21 cellular contexts compared by ENCODE assay signal in the genomic region with DNA sequence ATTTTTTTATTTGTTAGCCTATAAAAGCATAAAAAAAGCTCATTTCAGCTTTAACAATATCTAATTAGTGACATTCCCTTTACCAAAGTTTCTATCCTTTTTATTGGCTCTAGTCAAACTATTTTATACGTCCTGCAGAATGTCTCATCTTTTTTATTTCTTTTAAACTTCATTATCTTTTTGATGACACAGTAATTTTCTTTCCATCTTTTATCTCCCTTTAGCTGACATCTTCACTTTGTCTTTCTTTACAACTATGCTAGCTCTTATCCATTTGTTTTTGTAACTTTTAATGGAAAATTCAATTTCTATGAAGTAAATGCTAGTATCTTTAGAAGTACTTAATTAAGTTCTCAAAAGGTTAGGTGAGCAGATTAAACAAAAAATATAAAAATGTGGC.
DNase-seq lines count a peak whose midpoint lies in the region; ATAC-seq, FAIRE-seq and TF ChIP-seq lines count a peak whose summit lies in the region.
"Had no signal": no experiment of that assay in that cellular context is flagged by ENCODE, and none has a peak within 500 bp of the region (broad histone marks: within the 10 kb centered on the region; RNA-seq: fewer than 3 reads in every experiment).

No MANE protein-coding gene starts in this region.

- POLR2A ChIA-PET in A549 (lab: Yijun Ruan, JAX) = no interaction called here
- POLR2A ChIA-PET in IMR-90 (lab: Charles Lee; ENCODE audit: unreplicated experiment) = no interaction called here
- POLR2A ChIA-PET in activated CD4-positive, alpha-beta memory T cell treated with anti-CD3 and anti-CD28 coated beads for 36 hours (lab: Charles Lee) = no interaction called here

- no peak for TF ChIP-seq POLR2A in A549 (IDR thresholded peaks at IDR 0.05; ENCODE audit: low read length)
- TF ChIP-seq POLR2A in IMR-90 (IDR thresholded peaks at IDR 0.05; ENCODE audit: low read depth, low read length) = no peak

- intact Hi-C loops in IMR-90 (cut with micrococcal nuclease) (no loop called here), pancreas (cut with DNase I) (no loop called here)
- intact Hi-C loops in activated CD4-positive, alpha-beta memory T cell treated with anti-CD3 and anti-CD28 coated beads for 36 hours (cut with micrococcal nuclease) = no loop called here

- WGBS in A549 (ENCODE audit: missing lambda C conversion rate) = 74% methylated on average over 1 of the region's 1 CpG
- WGBS in IMR-90 (ENCODE audit: extremely low coverage in 2 of 2, insufficient read length in 1 of 2), 2 experiments = 60% methylated on average over 1 of the region's 1 CpG; no CpG with 5 or more reads in 1 of the 2 experiments
- 49 to 68% methylated on average over 1 of the region's 1 CpG for WGBS in pancreas, 2 donors
- WGBS in smooth muscle cell (ENCODE audit: low lambda C conversion rate) = 89% methylated on average over 1 of the region's 1 CpG

- H2BK20ac ChIP-seq in IMR-90 (ENCODE audit: low read depth, low read length) = no peak overlapping the region

- no peak overlapping the region for H3K56ac ChIP-seq in IMR-90 (ENCODE audit: extremely low read depth, insufficient read depth, low read length)

- no peak overlapping the region for H4K91ac ChIP-seq in IMR-90 (ENCODE audit: insufficient read depth, low read depth, low read length)

- no peaks in the 10 kb centered on the region for H3K9me1 ChIP-seq in IMR-90 (ENCODE audit: insufficient read depth, low read length)

- no peaks in the 10 kb centered on the region for H3K79me1 ChIP-seq in IMR-90 (ENCODE audit: low read depth in 1 of 2, low read length in 2 of 2)

- H3F3A ChIP-seq in smooth muscle cell (ENCODE audit: low read depth) = no peaks in the 10 kb centered on the region

- H4K20me1 ChIP-seq in IMR-90 (ENCODE audit: insufficient read depth, low read length) (no peaks in the 10 kb centered on the region), smooth muscle cell (ENCODE audit: low read depth) (no peaks in the 10 kb centered on the region)
- H4K20me1 ChIP-seq: BLaER1 treated with 17β-estradiol and CSF1 and Interleukin-3, amounts not matched to agents 10 nM and 100 nM had no signal

- no peak overlapping the region for H3K4me3 Mint-ChIP-seq in activated CD4-positive, alpha-beta memory T cell treated with anti-CD3 and anti-CD28 coated beads for 36 hours
- H3K4me3 Mint-ChIP-seq: B cell; CD4-positive, alpha-beta T cell; CD8-positive, alpha-beta T cell had no signal

- H3K14ac ChIP-seq in IMR-90 (replicated peaks; ENCODE audit: low read depth, low read length) = no peak overlapping the region

- H2BK5ac ChIP-seq in IMR-90 (ENCODE audit: low read depth, low read length, poor library complexity, severe bottlenecking) = no peak overlapping the region

- H3K4me2 ChIP-seq in A549 (no peak overlapping the region), IMR-90 (ENCODE audit: low read depth, low read length) (no peak overlapping the region), smooth muscle cell (no peak overlapping the region)
- H3K4me2 ChIP-seq: BLaER1 treated with 17β-estradiol and CSF1 and Interleukin-3, amounts not matched to agents 10 nM and 100 nM had no signal

- H2AK9ac ChIP-seq in IMR-90 (replicated peaks; ENCODE audit: low read depth, low read length, poor library complexity) = no peak overlapping the region

- H3K27ac ChIP-seq in A549 (no peak overlapping the region), IMR-90 (ENCODE audit: insufficient read depth, low read length) (no peak overlapping the region), pancreas (no peak overlapping the region), smooth muscle cell (ENCODE audit: low read depth) (no peak overlapping the region)
- H3K27ac ChIP-seq: BLaER1 treated with 17β-estradiol and CSF1 and Interleukin-3, amounts not matched to agents 10 nM and 100 nM; C4-2B had no signal

- no peak overlapping the region for H3K23ac ChIP-seq in IMR-90 (ENCODE audit: low read depth, low read length)

- H3K36me3 Mint-ChIP-seq in activated CD4-positive, alpha-beta memory T cell treated with anti-CD3 and anti-CD28 coated beads for 36 hours = no peaks in the 10 kb centered on the region
- H3K36me3 Mint-ChIP-seq: CD8-positive, alpha-beta T cell had no signal

- H2AFZ ChIP-seq in IMR-90 (replicated peaks; ENCODE audit: low read length, poor library complexity) (no peak overlapping the region), smooth muscle cell (ENCODE audit: low read depth) (no peak overlapping the region)

- dilution Hi-C loops in IMR-90 (cut with HindIII; ENCODE audit: low sequenced_read_pairs, unreplicated experiment) = no loop called here

- CTCF ChIA-PET in A549 (lab: Yijun Ruan, JAX) = no interaction called here
- CTCF ChIA-PET in IMR-90 (lab: Yijun Ruan, JAX) = no interaction called here
- CTCF ChIA-PET in activated CD4-positive, alpha-beta memory T cell treated with anti-CD3 and anti-CD28 coated beads for 36 hours (lab: Charles Lee) = no interaction called here

- H3K36me3 ChIP-seq in IMR-90 (ENCODE audit: control insufficient read depth, insufficient read depth, low read length) = no peaks in the 10 kb centered on the region
- no peaks in the 10 kb centered on the region for H3K36me3 ChIP-seq in pancreas
- H3K36me3 ChIP-seq in smooth muscle cell (ENCODE audit: low read depth) = no peaks in the 10 kb centered on the region
- H3K36me3 ChIP-seq: BLaER1 treated with 17β-estradiol and CSF1 and Interleukin-3, amounts not matched to agents 10 nM and 100 nM had no signal

- TF ChIP-seq CTCF in A549 (IDR thresholded peaks at IDR 0.05) = no peak
- no peak for TF ChIP-seq CTCF in IMR-90 (conservative IDR thresholded peaks at IDR 0.05; ENCODE audit: low read depth, low read length)
- no peak for TF ChIP-seq CTCF in pancreas (IDR thresholded peaks at IDR 0.05)
- no peak for TF ChIP-seq CTCF in smooth muscle cell (IDR thresholded peaks at IDR 0.05; ENCODE audit: borderline replicate concordance, insufficient read depth, poor library complexity, severe bottlenecking)

- no peak for DNase-seq in A549 (ENCODE audit: low read depth in 1 of 2, low spot score in 1 of 2)
- no peak for DNase-seq in IMR-90
- DNase-seq in pancreas = no peak
- no peak for DNase-seq in smooth muscle cell (lab: John Stamatoyannopoulos, UW; ENCODE audit: unreplicated experiment)
- no peak for DNase-seq in activated CD4-positive, alpha-beta memory T cell treated with anti-CD3 and anti-CD28 coated beads for 36 hours
- DNase-seq: 8988T; AML-193; Caco-2; Calu3; CD4-positive, alpha-beta T cell; CD8-positive, alpha-beta T cell; DMS79 treated with DMSO at 0.1 percent for 48 hours; GF-D8 had no signal

- in situ Hi-C loops in IMR-90 (cut with MboI; ENCODE audit: low sequenced_read_pairs) = no loop called here

- no peak overlapping the region for H3K18ac ChIP-seq in IMR-90 (ENCODE audit: low read depth, low read length)

- TF ChIP-seq EP300 in A549 (IDR thresholded peaks at IDR 0.05) = no peak

- H3K9me3 Mint-ChIP-seq in activated CD4-positive, alpha-beta memory T cell treated with anti-CD3 and anti-CD28 coated beads for 36 hours = peaks cover 21% of the 10 kb centered on the region

- H3K27me3 ChIP-seq in IMR-90 (ENCODE audit: control insufficient read depth, insufficient read depth, low read length) (no peaks in the 10 kb centered on the region), pancreas (no peaks in the 10 kb centered on the region), smooth muscle cell (ENCODE audit: low read depth) (no peaks in the 10 kb centered on the region)

- no peaks in the 10 kb centered on the region for H3K79me2 ChIP-seq in smooth muscle cell (ENCODE audit: low read depth)

- no peak overlapping the region for H2BK15ac ChIP-seq in IMR-90 (ENCODE audit: low read depth, low read length)

- H3K9ac ChIP-seq in IMR-90 (ENCODE audit: low read depth, low read length) = no peak overlapping the region
- no peak overlapping the region for H3K9ac ChIP-seq in smooth muscle cell (ENCODE audit: low read depth)
- H3K9ac ChIP-seq: BLaER1 treated with 17β-estradiol and CSF1 and Interleukin-3, amounts not matched to agents 10 nM and 100 nM had no signal

- H3K4me1 Mint-ChIP-seq in activated CD4-positive, alpha-beta memory T cell treated with anti-CD3 and anti-CD28 coated beads for 36 hours (ENCODE audit: low read depth) = no peaks in the 10 kb centered on the region
- H3K4me1 Mint-ChIP-seq: B cell had no signal

- no peak overlapping the region for H2AK5ac ChIP-seq in IMR-90 (ENCODE audit: low read depth, low read length)

- no peak overlapping the region for H2BK120ac ChIP-seq in IMR-90 (ENCODE audit: low read depth, low read length)

- no peak overlapping the region for H4K5ac ChIP-seq in IMR-90 (ENCODE audit: low read depth, low read length)

- H4K8ac ChIP-seq in IMR-90 (ENCODE audit: low read depth in 2 of 2, low read length in 2 of 2) = no peak overlapping the region

- H3K4me3 ChIP-seq in A549 = no peak overlapping the region
- H3K4me3 ChIP-seq in IMR-90 (ENCODE audit: insufficient read depth, low read depth, low read length) = no peak overlapping the region
- no peak overlapping the region for H3K4me3 ChIP-seq in pancreas
- H3K4me3 ChIP-seq in smooth muscle cell = no peak overlapping the region
- H3K4me3 ChIP-seq: BLaER1 treated with 17β-estradiol and CSF1 and Interleukin-3, amounts not matched to agents 10 nM and 100 nM had no signal

- no peak overlapping the region for H3K4ac ChIP-seq in IMR-90 (ENCODE audit: low read depth, low read length)

- BruUV-seq in IMR-90 (replicated peaks; lab: Mats Ljungman, UMichigan) = no TSS peak

- ATAC-seq in A549 (no peak), IMR-90 (ENCODE audit: low read depth) (no peak), pancreas (no peak)
- ATAC-seq: CD8-positive, alpha-beta T cell had no signal

- H3K9me3 ChIP-seq in A549 = no peaks in the 10 kb centered on the region
- no peaks in the 10 kb centered on the region for H3K9me3 ChIP-seq in IMR-90 (ENCODE audit: control insufficient read depth, insufficient read depth, low read length)
- no peaks in the 10 kb centered on the region for H3K9me3 ChIP-seq in pancreas
- no peaks in the 10 kb centered on the region for H3K9me3 ChIP-seq in smooth muscle cell (replicated peaks; ENCODE audit: low read depth)
- H3K9me3 ChIP-seq: BLaER1 treated with 17β-estradiol and CSF1 and Interleukin-3, amounts not matched to agents 10 nM and 100 nM; Caco-2 had no signal

- H3K27ac Mint-ChIP-seq in activated CD4-positive, alpha-beta memory T cell treated with anti-CD3 and anti-CD28 coated beads for 36 hours = no peak overlapping the region
- H3K27ac Mint-ChIP-seq: B cell; CD4-positive, alpha-beta T cell; CD8-positive, alpha-beta T cell had no signal

- TF ChIP-seq RAD21 in A549 (conservative IDR thresholded peaks at IDR 0.05 in 1 of 2, IDR thresholded peaks at IDR 0.05 in 1 of 2) = no peak
- TF ChIP-seq RAD21 in IMR-90 (IDR thresholded peaks at IDR 0.05; ENCODE audit: low read length) = no peak

- no peaks in the 10 kb centered on the region for H3K27me3 Mint-ChIP-seq in activated CD4-positive, alpha-beta memory T cell treated with anti-CD3 and anti-CD28 coated beads for 36 hours
- H3K27me3 Mint-ChIP-seq: B cell; CD4-positive, alpha-beta T cell had no signal

- FAIRE-seq in A549 (lab: Jason Lieb, UNC) (no peak), pancreas (lab: Jason Lieb, UNC) (peak; percentile 34)
- FAIRE-seq: A204.1, D721Med, G401.6, GM12891, GM19239 had no signal

- peaks cover 7% of the 10 kb centered on the region; the same call in 1 of the 3 replicates for H3K4me1 ChIP-seq in A549
- H3K4me1 ChIP-seq in IMR-90 (ENCODE audit: control insufficient read depth, insufficient read depth, low read length) = no peaks in the 10 kb centered on the region
- no peaks in the 10 kb centered on the region for H3K4me1 ChIP-seq in pancreas
- H3K4me1 ChIP-seq in smooth muscle cell (ENCODE audit: low read depth) = peaks cover 5% of the 10 kb centered on the region
- H3K4me1 ChIP-seq: Caco-2 had no signal
